ENCODE assay signal across 26 cellular contexts in genomic region chr10:16894834-16895233, GRCh38.
"Had no signal": no experiment of that assay in that cellular context is flagged by ENCODE, and none has a peak within 500 bp of the region (broad histone marks: within the 10 kb centered on the region; RNA-seq: fewer than 3 reads in every experiment).

No MANE protein-coding gene starts in this region.

- H3K27ac Mint-ChIP-seq: activated naive CD8-positive, alpha-beta T cell; endodermal cell; natural killer cell; stimulated activated naive B cell treated with anti-CD40 and anti-IgM and Interleukin-4, amounts not matched to agents 10 μg/mL and 1 μg/mL and 100 μg/mL, for 72 hours had no signal

- H3K36me3 ChIP-seq: brain microvascular endothelial cell, gastroesophageal sphincter, prostate gland, SJSA1, tibial nerve had no signal

- H3K9me3 Mint-ChIP-seq: endodermal cell had no signal

- FAIRE-seq: astrocyte, keratinocyte, small intestine had no signal

- ATAC-seq: esophagus mucosa; gastroesophageal sphincter; left cardiac atrium; left ventricle myocardium superior; natural killer cell; sciatic nerve; stimulated activated naive B cell treated with anti-CD40 and anti-IgM and Interleukin-4, amounts not matched to agents 10 μg/mL and 1 μg/mL and 100 μg/mL, for 72 hours had no signal

- H3K27ac ChIP-seq: brain microvascular endothelial cell, gastroesophageal sphincter, prostate gland, SJSA1, VCaP had no signal

- H3K9me3 ChIP-seq: gastroesophageal sphincter, prostate gland, SJSA1, tibial nerve had no signal

- DNase-seq: activated CD4-positive, alpha-beta T cell treated with anti-CD3 and anti-CD28 coated beads for 4 hours; activated CD4-positive, alpha-beta T cell treated with anti-CD3 and anti-CD28 coated beads, Interleukin-2, amount 50 U/mL, for 4 hours; activated effector memory CD4-positive, alpha-beta T cell treated with Interleukin-2 at 50 U/mL for 16 hours; activated naive CD4-positive, alpha-beta T cell treated with Interleukin-2 at 50 U/mL for 16 hours; activated T-cell treated with anti-CD3 and anti-CD28 coated beads for 4 hours; brain microvascular endothelial cell; caudate nucleus; endodermal cell; hippocampal formation; left cardiac atrium; left ventricle myocardium superior; mesendoderm; natural killer cell; retina; small intestine; stimulated activated naive B cell treated with anti-CD40 and anti-IgM and Interleukin-4, amounts not matched to agents 10 μg/mL and 1 μg/mL and 100 μg/mL, for 72 hours had no signal

- H3K36me3 Mint-ChIP-seq: natural killer cell had no signal

- H3K4me3 Mint-ChIP-seq: activated naive CD8-positive, alpha-beta T cell; endodermal cell; natural killer cell; stimulated activated naive B cell treated with anti-CD40 and anti-IgM and Interleukin-4, amounts not matched to agents 10 μg/mL and 1 μg/mL and 100 μg/mL, for 72 hours had no signal

- H3K27me3 ChIP-seq: brain microvascular endothelial cell, gastroesophageal sphincter, SJSA1, tibial nerve had no signal

- H3K4me3 ChIP-seq: gastroesophageal sphincter, prostate gland, SJSA1, tibial nerve had no signal

- H3K27me3 Mint-ChIP-seq: activated naive CD8-positive, alpha-beta T cell had no signal

- H3K4me1 ChIP-seq: prostate gland, SJSA1 had no signal
